Comparison of ENCODE assay signal across 27 cellular contexts in genomic region chr4:172881645-172882044, GRCh38.
"Had no signal": no experiment of that assay in that cellular context is flagged by ENCODE, and none has a peak within 500 bp of the region (broad histone marks: within the 10 kb centered on the region; RNA-seq: fewer than 3 reads in every experiment).

No MANE protein-coding gene starts in this region.

- ATAC-seq: activated CD8-positive, alpha-beta T cell treated with anti-CD3 and anti-CD28 coated beads for 36 hours; activated T-cell treated with anti-CD3 and anti-CD28 coated beads, Interleukin-2, amount 50 U/mL, for 72 hours; activated T-helper 17 cell treated with anti-CD3 and anti-CD28 coated beads, Interleukin-2, amount 50 U/mL, for 72 hours; Panc1 had no signal

- H3K4me2 ChIP-seq: SK-N-SH had no signal

- H3K36me3 ChIP-seq: brain microvascular endothelial cell, MG63, SJSA1 had no signal

- DNase-seq: activated CD4-positive, alpha-beta T cell treated with anti-CD3 and anti-CD28 coated beads, Interleukin-2, amount 10 ng/mL, durations not matched to agents 24 days and 14 days; activated CD4-positive, alpha-beta T cell treated with anti-CD3 and anti-CD28 coated beads, Interleukin-2, amount 50 U/mL, for 4 hours; activated CD8-positive, alpha-beta T cell treated with anti-CD3 and anti-CD28 coated beads for 36 hours; activated effector memory CD4-positive, alpha-beta T cell treated with anti-CD3 and anti-CD28 coated beads, Interleukin-2, amount 50 U/mL, for 16 hours; activated naive CD4-positive, alpha-beta T cell; activated naive CD4-positive, alpha-beta T cell treated with anti-CD3 and anti-CD28 coated beads, Interleukin-2, amount 50 U/mL, for 16 hours; activated naive CD8-positive, alpha-beta T cell treated with anti-CD3 and anti-CD28 coated beads for 36 hours; activated T-cell treated with anti-CD3 and anti-CD28 coated beads, Interleukin-2, amount 50 U/mL, for 1 hour; activated T-cell treated with anti-CD3 and anti-CD28 coated beads, Interleukin-2, amount 50 U/mL, for 72 hours; amniotic stem cell; aorta; brain microvascular endothelial cell; central memory CD4-positive, alpha-beta T cell; MG63; MV-4-11; NCI-H1092; NCI-H1436 treated with DMSO at 0.1 percent for 48 hours; NCI-H1694 treated with DMSO at 0.1 percent for 48 hours; NCI-H2029; NCI-H510A; NCI-H526; NCI-H748 treated with DMSO at 0.1 percent for 48 hours; SHP77; SK-N-SH had no signal

- H3K9ac ChIP-seq: SK-N-SH had no signal

- H3K27me3 ChIP-seq: brain microvascular endothelial cell, MG63, SJSA1 had no signal

- H3K4me1 ChIP-seq: SJSA1 had no signal

- H3K27ac ChIP-seq: brain microvascular endothelial cell, SJSA1 had no signal

- H3K9me3 ChIP-seq: MG63, SJSA1, SK-N-SH had no signal

- H3K4me3 ChIP-seq: MG63, SJSA1 had no signal

- H3K9me2 ChIP-seq: SK-N-SH had no signal
